16 cellular contexts compared by ENCODE assay signal in genomic region chr12:127588224-127588623, GRCh38.
DNase-seq lines count a peak whose midpoint lies in the region; ATAC-seq and TF ChIP-seq lines count a peak whose summit lies in the region.
"Had no signal": no experiment of that assay in that cellular context is flagged by ENCODE, and none has a peak within 500 bp of the region (broad histone marks: within the 10 kb centered on the region; RNA-seq: fewer than 3 reads in every experiment).

No MANE protein-coding gene starts in this region.

- H3K27ac ChIP-seq in RWPE2 (ENCODE audit: poor library complexity, severe bottlenecking): peak overlapping the region; percentile 30

- H3K4me3 ChIP-seq in RWPE2 (ENCODE audit: severe bottlenecking) (no peak overlapping the region), skeletal muscle satellite cell (ENCODE audit: low read length) (no peak overlapping the region)
- H3K4me3 ChIP-seq: skin epidermis had no signal

- H3K27me3 ChIP-seq in RWPE2 (ENCODE audit: insufficient read depth, poor library complexity, severe bottlenecking): no peaks in the 10 kb centered on the region
- no peaks in the 10 kb centered on the region for H3K27me3 ChIP-seq in skeletal muscle satellite cell (ENCODE audit: control insufficient read depth, insufficient read depth, low read length)

- no peak for TF ChIP-seq CTCF in RWPE2 (IDR thresholded peaks at IDR 0.05; ENCODE audit: poor library complexity, severe bottlenecking)

- no peak overlapping the region for H3K9ac ChIP-seq in skeletal muscle satellite cell (ENCODE audit: low read depth, low read length)

- H3K4me1 ChIP-seq in RWPE2 (ENCODE audit: insufficient read depth, poor library complexity, severe bottlenecking) (no peaks in the 10 kb centered on the region), skeletal muscle satellite cell (ENCODE audit: control insufficient read depth, insufficient read depth, low read length) (peaks cover 24% of the 10 kb centered on the region)

- H3K36me3 ChIP-seq in RWPE2 (ENCODE audit: low read depth): no peaks in the 10 kb centered on the region
- no peaks in the 10 kb centered on the region for H3K36me3 ChIP-seq in skeletal muscle satellite cell (ENCODE audit: insufficient read depth, low read length)

- no peak overlapping the region for H3K27ac Mint-ChIP-seq in stimulated activated naive CD8-positive, alpha-beta T cell treated with anti-CD3 and anti-CD28 coated beads, Interleukin-15, amount 100 ng/mL, for 72 hours
- H3K27ac Mint-ChIP-seq: activated CD4-positive, alpha-beta memory T cell treated with anti-CD3 and anti-CD28 coated beads for 36 hours; brain had no signal

- H3K27me3 Mint-ChIP-seq in stimulated activated naive CD8-positive, alpha-beta T cell treated with anti-CD3 and anti-CD28 coated beads, Interleukin-15, amount 100 ng/mL, for 72 hours: peaks cover 1% of the 10 kb centered on the region

- DNase-seq in GM04504 (ENCODE audit: low read depth): peak; percentile 86
- no peak for DNase-seq in RWPE2 (ENCODE audit: low spot score)
- peak; percentile 99 for DNase-seq in fibroblast of peridontal ligament (ENCODE audit: extremely low read depth)
- DNase-seq in H4 (ENCODE audit: low spot score): no peak
- no peak for DNase-seq in stimulated activated naive CD8-positive, alpha-beta T cell treated with anti-CD3 and anti-CD28 coated beads, Interleukin-15, amount 100 ng/mL, for 72 hours
- DNase-seq in activated T-cell treated with anti-CD3 and anti-CD28 coated beads for 4 hours: no peak
- DNase-seq in activated T-cell treated with anti-CD3 and anti-CD28 coated beads, Interleukin-2, amount 50 U/mL, for 48 hours: no peak
- DNase-seq: activated CD4-positive, alpha-beta memory T cell treated with anti-CD3 and anti-CD28 coated beads for 36 hours; activated effector memory CD4-positive, alpha-beta T cell treated with Interleukin-2 at 50 U/mL for 16 hours; hippocampal formation; NCI-H1417 treated with DMSO at 0.1 percent for 48 hours; NCI-H526; RPMI8226 had no signal

- H3K9me3 ChIP-seq in RWPE2 (ENCODE audit: severe bottlenecking): no peaks in the 10 kb centered on the region
- H3K9me3 ChIP-seq in skeletal muscle satellite cell (replicated peaks; ENCODE audit: low read length): no peaks in the 10 kb centered on the region

- H3K9me3 Mint-ChIP-seq in stimulated activated naive CD8-positive, alpha-beta T cell treated with anti-CD3 and anti-CD28 coated beads, Interleukin-15, amount 100 ng/mL, for 72 hours: peaks cover 0 to 8% of the 10 kb centered on the region in 2 donors

- ATAC-seq in RWPE2 (ENCODE audit: low read depth): peak; percentile 67
- ATAC-seq in stimulated activated naive CD8-positive, alpha-beta T cell treated with anti-CD3 and anti-CD28 coated beads, Interleukin-15, amount 100 ng/mL, for 72 hours: no peak

- no peaks in the 10 kb centered on the region for H3K4me1 Mint-ChIP-seq in stimulated activated naive CD8-positive, alpha-beta T cell treated with anti-CD3 and anti-CD28 coated beads, Interleukin-15, amount 100 ng/mL, for 72 hours

- H3K4me3 Mint-ChIP-seq in stimulated activated naive CD8-positive, alpha-beta T cell treated with anti-CD3 and anti-CD28 coated beads, Interleukin-15, amount 100 ng/mL, for 72 hours: no peak overlapping the region
- H3K4me3 Mint-ChIP-seq: activated CD4-positive, alpha-beta memory T cell treated with anti-CD3 and anti-CD28 coated beads for 36 hours; brain had no signal

- H3K4me2 ChIP-seq in skeletal muscle satellite cell (ENCODE audit: low read length): peak overlapping the region; percentile 49

Comparison
In these comparisons a context has a peak if more than half of its experiments do, and no peak if none do; other contexts are left out.
1. DNase-seq: peak in GM04504 (single experiment) and fibroblast of peridontal ligament (single experiment); none in RWPE2 (single experiment), H4 (single experiment), stimulated activated naive CD8-positive, alpha-beta T cell treated with anti-CD3 and anti-CD28 coated beads, Interleukin-15, amount 100 ng/mL, for 72 hours (0 of 2), activated T-cell treated with anti-CD3 and anti-CD28 coated beads for 4 hours (single experiment) and activated T-cell treated with anti-CD3 and anti-CD28 coated beads, Interleukin-2, amount 50 U/mL, for 48 hours (0 of 2).